In the genomic region with DNA sequence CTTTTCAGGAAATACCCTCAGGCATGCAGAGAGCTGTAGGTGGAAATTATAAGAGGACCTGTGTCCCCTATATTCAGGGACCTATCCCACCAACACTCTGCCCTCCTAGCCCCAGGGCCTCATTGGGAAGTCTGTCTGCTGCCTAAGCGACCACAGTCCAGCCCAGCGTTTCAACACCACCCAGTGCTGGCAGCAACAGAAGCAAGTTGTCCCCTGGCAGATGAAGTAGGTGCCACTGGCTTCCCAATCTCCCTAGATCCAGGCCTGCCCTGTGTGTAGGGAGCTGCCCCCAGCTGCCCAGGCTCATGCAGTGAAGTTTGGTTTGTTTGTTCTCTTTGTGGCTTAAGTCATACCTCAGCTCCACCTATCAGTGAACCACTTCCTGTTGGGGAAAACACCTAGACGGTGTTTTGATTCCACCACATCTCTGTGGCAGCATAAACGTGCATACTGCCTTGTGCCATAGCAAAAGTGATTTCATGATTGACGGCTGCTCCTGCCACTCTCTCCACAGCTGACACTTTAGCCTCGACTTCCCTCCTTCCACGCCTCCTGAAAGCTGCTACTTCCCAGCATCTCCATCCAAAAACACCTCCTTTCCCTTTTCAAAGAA, we compare ENCODE assay signal across 9 cellular contexts. TPM values are rescaled to one million over a fixed set of nuclear protein-coding genes. Genes with fewer than 3 reads are reported as not detected.
DNase-seq lines count a peak whose midpoint lies in the region; ATAC-seq and TF ChIP-seq lines count a peak whose summit lies in the region.
"Had no signal": no experiment of that assay in that cellular context is flagged by ENCODE, and none has a peak within 500 bp of the region (broad histone marks: within the 10 kb centered on the region; RNA-seq: fewer than 3 reads in every experiment).

No MANE protein-coding gene starts in this region.

- DNase-seq in GM10266 (ENCODE audit: extremely low spot score) (peak; percentile 91), HuH-7.5 (ENCODE audit: low spot score) (peak; percentile 76), glomerular visceral epithelial cell (ENCODE audit: extremely low spot score) (peak; percentile 72), thyroid gland (no peak), head of caudate nucleus (no peak)
- DNase-seq in activated CD8-positive, alpha-beta T cell treated with anti-CD3 and anti-CD28 coated beads for 36 hours, result peak; percentile 85
- DNase-seq in stimulated activated effector memory CD8-positive, alpha-beta T cell treated with anti-CD3 and anti-CD28 coated beads, Interleukin-12 subunit alpha, Interleukin-12 subunit beta, amount 100 ng/mL, for 72 hours (ENCODE audit: low spot score in 2 of 2), result peak; percentile 54 to 81

- H3K27me3 Mint-ChIP-seq in activated CD8-positive, alpha-beta T cell treated with anti-CD3 and anti-CD28 coated beads for 36 hours, result no peaks in the 10 kb centered on the region

- H3K9me3 Mint-ChIP-seq in activated CD8-positive, alpha-beta T cell treated with anti-CD3 and anti-CD28 coated beads for 36 hours, result no peaks in the 10 kb centered on the region
- no peaks in the 10 kb centered on the region for H3K9me3 Mint-ChIP-seq in stimulated activated effector memory CD8-positive, alpha-beta T cell treated with anti-CD3 and anti-CD28 coated beads, Interleukin-12 subunit alpha, Interleukin-12 subunit beta, amount 100 ng/mL, for 72 hours

- no peaks in the 10 kb centered on the region for H3K36me3 ChIP-seq in thyroid gland

- POLR2A ChIA-PET in activated CD8-positive, alpha-beta T cell treated with anti-CD3 and anti-CD28 coated beads for 36 hours (lab: Charles Lee), result interaction anchor here (0.8 to 3.5 kb wide), 9 partner anchors 8 to 426 kb away, joined by 3 to 35 read pairs (median 4); partner anchors contain the start of genes LEFTY1, PYCR2, SDE2 and SRP9

- H3K27ac Mint-ChIP-seq in activated CD8-positive, alpha-beta T cell treated with anti-CD3 and anti-CD28 coated beads for 36 hours, result peak overlapping the region; percentile 91
- H3K27ac Mint-ChIP-seq in stimulated activated effector memory CD8-positive, alpha-beta T cell treated with anti-CD3 and anti-CD28 coated beads, Interleukin-12 subunit alpha, Interleukin-12 subunit beta, amount 100 ng/mL, for 72 hours, result peak overlapping the region; percentile 87

- H3K4me3 ChIP-seq in thyroid gland (replicated peaks in 1 of 3), result no peak overlapping the region

- CTCF ChIA-PET in activated CD8-positive, alpha-beta T cell treated with anti-CD3 and anti-CD28 coated beads for 36 hours (lab: Charles Lee), result interaction anchor here (0.7 to 3.7 kb wide), 10 partner anchors 9 to 422 kb away, joined by 3 to 27 read pairs (median 4); partner anchors contain the start of genes SRP9 and TMEM63A

- H3K4me1 ChIP-seq in thyroid gland, result no peaks in the 10 kb centered on the region

- H3K9me3 ChIP-seq in thyroid gland, result no peaks in the 10 kb centered on the region

- no peak overlapping the region for H3K27ac ChIP-seq in thyroid gland

- H3K4me1 Mint-ChIP-seq in activated CD8-positive, alpha-beta T cell treated with anti-CD3 and anti-CD28 coated beads for 36 hours (ENCODE audit: low read depth), result peaks cover 38% of the 10 kb centered on the region
- H3K4me1 Mint-ChIP-seq in stimulated activated effector memory CD8-positive, alpha-beta T cell treated with anti-CD3 and anti-CD28 coated beads, Interleukin-12 subunit alpha, Interleukin-12 subunit beta, amount 100 ng/mL, for 72 hours, result peaks cover 43% of the 10 kb centered on the region

- 56 to 67% methylated on average over 7 of the region's 7 CpGs for WGBS in thyroid gland, 2 donors

- H3K4me3 Mint-ChIP-seq in activated CD8-positive, alpha-beta T cell treated with anti-CD3 and anti-CD28 coated beads for 36 hours, result peak overlapping the region; percentile 57
- H3K4me3 Mint-ChIP-seq in stimulated activated effector memory CD8-positive, alpha-beta T cell treated with anti-CD3 and anti-CD28 coated beads, Interleukin-12 subunit alpha, Interleukin-12 subunit beta, amount 100 ng/mL, for 72 hours, result peak overlapping the region; percentile 59

- peak; percentile 99 for ATAC-seq in GM21737 (IDR thresholded peaks at IDR 0.05; ENCODE audit: unreplicated experiment)
- peak; percentile 96 for ATAC-seq in activated CD8-positive, alpha-beta T cell treated with anti-CD3 and anti-CD28 coated beads for 36 hours
- peak; percentile 100 for ATAC-seq in stimulated activated effector memory CD8-positive, alpha-beta T cell treated with anti-CD3 and anti-CD28 coated beads, Interleukin-12 subunit alpha, Interleukin-12 subunit beta, amount 100 ng/mL, for 72 hours

- intact Hi-C loops in activated CD8-positive, alpha-beta T cell treated with anti-CD3 and anti-CD28 coated beads for 36 hours (cut with micrococcal nuclease), result no loop called here
- intact Hi-C loops in thyroid gland (cut with DNase I), result no loop called here
- intact Hi-C loops in head of caudate nucleus (cut with DNase I), result no loop called here

- H3K27me3 ChIP-seq in thyroid gland, result no peaks in the 10 kb centered on the region

- TF ChIP-seq POLR2A in thyroid gland (IDR thresholded peaks at IDR 0.05), result no peak

- no peak for TF ChIP-seq CTCF in GM10266 (IDR thresholded peaks at IDR 0.05; ENCODE audit: control insufficient read depth, insufficient read depth, low read depth, missing control alignments)
- no peak for TF ChIP-seq CTCF in activated CD8-positive, alpha-beta T cell treated with anti-CD3 and anti-CD28 coated beads for 36 hours (IDR thresholded peaks at IDR 0.05)
- no peak for TF ChIP-seq CTCF in thyroid gland (IDR thresholded peaks at IDR 0.05)

- no peaks in the 10 kb centered on the region for H3K36me3 Mint-ChIP-seq in activated CD8-positive, alpha-beta T cell treated with anti-CD3 and anti-CD28 coated beads for 36 hours (ENCODE audit: low read depth)
- peaks cover 13% of the 10 kb centered on the region for H3K36me3 Mint-ChIP-seq in stimulated activated effector memory CD8-positive, alpha-beta T cell treated with anti-CD3 and anti-CD28 coated beads, Interleukin-12 subunit alpha, Interleukin-12 subunit beta, amount 100 ng/mL, for 72 hours

RNA-seq across cellular contexts. Expression of gene LEFTY1, which starts 8.1 kb away (rescaled TPM):
- total RNA-seq in activated CD8-positive, alpha-beta T cell treated with anti-CD3 and anti-CD28 coated beads for 36 hours, result under 1 TPM; 0.16 to 0.83 TPM
- 1 to 10 TPM in 1 of 4 donors, not detected in 3; 1.0 TPM for total RNA-seq in thyroid gland

RNA-seq across cellular contexts. Expression of gene TMEM63A, which starts 14.9 kb away (rescaled TPM):
- 10 to 100 TPM; 51.4 to 54.6 TPM for total RNA-seq in activated CD8-positive, alpha-beta T cell treated with anti-CD3 and anti-CD28 coated beads for 36 hours
- 10 to 100 TPM; 30.1 to 57.7 (median 41.6) TPM for total RNA-seq in thyroid gland

RNA-seq across cellular contexts. Expression of gene PYCR2, which starts 27.0 kb away (rescaled TPM):
- 100 to 1,000 TPM; 132 to 134 TPM for total RNA-seq in activated CD8-positive, alpha-beta T cell treated with anti-CD3 and anti-CD28 coated beads for 36 hours
- total RNA-seq in thyroid gland, result 10 to 100 TPM; 38.8 to 55.0 (median 41.0) TPM

RNA-seq across cellular contexts. Expression of gene LEFTY2, which starts 44.0 kb away (rescaled TPM):
- total RNA-seq in activated CD8-positive, alpha-beta T cell treated with anti-CD3 and anti-CD28 coated beads for 36 hours, result not detected
- under 1 TPM in 2 of 4 donors, not detected in 2; 0.11 to 0.29 TPM for total RNA-seq in thyroid gland
- total RNA-seq: mononuclear cell had no signal

Comparison
In these comparisons a context has a peak if more than half of its experiments do, and no peak if none do; other contexts are left out.
1. DNase-seq: peak in GM10266 (single experiment), HuH-7.5 (single experiment), activated CD8-positive, alpha-beta T cell treated with anti-CD3 and anti-CD28 coated beads for 36 hours (single experiment), glomerular visceral epithelial cell (single experiment) and stimulated activated effector memory CD8-positive, alpha-beta T cell treated with anti-CD3 and anti-CD28 coated beads, Interleukin-12 subunit alpha, Interleukin-12 subunit beta, amount 100 ng/mL, for 72 hours (2 of 2); none in thyroid gland (0 of 2) and head of caudate nucleus (0 of 42).
2. Peak in every context shown above with its lines, with median percentiles within 50 percentile points of each other: ATAC-seq.